ENCODE assay signal across 15 cellular contexts in the genomic region with DNA sequence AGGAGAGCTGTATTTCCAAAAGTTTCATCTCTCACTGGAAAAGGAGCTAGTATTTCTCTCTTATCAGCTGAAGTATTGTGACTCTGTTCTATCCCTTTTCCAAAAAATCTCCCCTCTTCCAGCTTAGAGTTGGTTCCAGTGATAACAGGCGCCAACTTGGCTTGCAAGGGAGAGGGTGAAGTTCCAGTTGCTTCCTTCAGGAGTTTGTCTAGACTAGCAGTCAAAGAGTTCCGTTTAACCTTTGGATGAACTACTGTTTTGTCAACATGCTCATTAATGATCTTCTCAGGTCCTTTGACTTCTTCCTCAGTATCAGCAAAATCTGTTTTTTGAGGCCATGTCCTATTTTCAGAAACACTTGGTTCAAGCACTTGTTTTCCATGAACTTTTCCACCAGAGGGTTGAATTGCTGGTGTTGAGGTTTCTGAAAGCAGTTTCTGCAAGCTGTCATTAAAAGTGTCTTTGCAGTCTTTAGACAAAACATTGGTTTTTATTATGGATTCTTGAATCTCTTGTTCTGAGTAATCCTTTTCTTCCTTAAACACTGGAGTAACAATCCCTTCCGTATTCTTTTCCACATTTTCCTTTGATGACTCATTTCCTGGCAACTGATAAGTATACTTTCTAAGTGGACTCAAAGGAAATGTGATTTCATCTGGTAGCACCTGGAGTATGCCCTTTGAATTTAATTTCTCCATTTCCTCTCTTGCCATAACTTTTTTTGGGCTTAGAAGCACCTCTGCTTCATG. TPM values are rescaled to one million over a fixed set of nuclear protein-coding genes. Genes with fewer than 3 reads are reported as not detected.
DNase-seq lines count a peak whose midpoint lies in the region; ATAC-seq and TF ChIP-seq lines count a peak whose summit lies in the region.
"Had no signal": no experiment of that assay in that cellular context is flagged by ENCODE, and none has a peak within 500 bp of the region (broad histone marks: within the 10 kb centered on the region; RNA-seq: fewer than 3 reads in every experiment).

No MANE protein-coding gene starts in this region.

- H2AFZ ChIP-seq in HCT116 (ENCODE audit: low read depth, low read length, poor library complexity, severe bottlenecking) = peak overlapping the region; percentile 19

- CTCF ChIA-PET in HCT116 (lab: Charles Lee) = no interaction called here

- no TSS peak for BruUV-seq in HCT116 (replicated peaks; lab: Mats Ljungman, UMichigan)

- H4K20me1 ChIP-seq in HCT116 (ENCODE audit: insufficient read depth) = no peaks in the 10 kb centered on the region

- H3K4me2 ChIP-seq in HCT116 (ENCODE audit: low read length) = peak overlapping the region; percentile 58

- intact Hi-C loops in HCT116 (cut with micrococcal nuclease) (no loop called here), left ventricle myocardium superior (cut with micrococcal nuclease) (no loop called here)

- ATAC-seq in HCT116 = peak; percentile 71
- peak; percentile 21 for ATAC-seq in left ventricle myocardium superior
- ATAC-seq in HG02852 (IDR thresholded peaks at IDR 0.05; ENCODE audit: unreplicated experiment) = no peak
- ATAC-seq in HG02981 (IDR thresholded peaks at IDR 0.05; ENCODE audit: unreplicated experiment) = no peak
- ATAC-seq: activated CD8-positive, alpha-beta memory T cell treated with anti-CD3 and anti-CD28 coated beads, Interleukin-2, amount 10 ng/mL, durations not matched to agents 7 days and 5 days; stimulated activated naive B cell treated with anti-CD40 and anti-IgM and Interleukin-4, amounts not matched to agents 10 μg/mL and 1 μg/mL and 100 μg/mL, for 72 hours had no signal

- peaks cover 27 to 39% of the 10 kb centered on the region in 2 experiments for H3K4me1 ChIP-seq in HCT116 (ENCODE audit: control insufficient read depth in 1 of 2, insufficient read depth in 2 of 2, low read length in 2 of 2)
- H3K4me1 ChIP-seq: HAP-1 had no signal

- TF ChIP-seq CTCF in HCT116 (IDR thresholded peaks at IDR 0.05 in 2 of 3, conservative IDR thresholded peaks at IDR 0.05 in 1 of 3; ENCODE audit: borderline replicate concordance in 1 of 3, insufficient read depth in 1 of 3, low read depth in 2 of 3, low read length in 2 of 3) = 0 out of 6 replicates have a peak, but pooled peaks of 1 of the 3 experiments have one; percentile 17

- RAD21 ChIA-PET in HCT116 (lab: Charles Lee; ENCODE audit: low non-redundant PET in 1 of 2, low total read pairs in 2 of 2, uncharacterized antibody in 2 of 2, unreplicated experiment in 2 of 2) = no interaction called here

- DNase-seq in 8988T (peak; percentile 16), HCT116 (ENCODE audit: low read depth, low spot score) (peak; percentile 72), amniotic stem cell (lab: John Stamatoyannopoulos, UW) (peak; percentile 61), left ventricle myocardium superior (no peak), NCI-H1105 treated with DMSO at 0.1 percent for 48 hours (lab: John Stamatoyannopoulos, UW) (no peak), Ammon's horn (ENCODE audit: low spot score) (no peak)
- DNase-seq: activated CD8-positive, alpha-beta memory T cell treated with anti-CD3 and anti-CD28 coated beads, Interleukin-2, amount 10 ng/mL, durations not matched to agents 7 days and 5 days; C1 segment of cervical spinal cord; NCI-H345; stimulated activated naive B cell treated with anti-CD40 and anti-IgM and Interleukin-4, amounts not matched to agents 10 μg/mL and 1 μg/mL and 100 μg/mL, for 72 hours had no signal

- TF ChIP-seq RAD21 in HCT116 (IDR thresholded peaks at IDR 0.05; ENCODE audit: low read depth) = peak; percentile 22; the same call in 1 of the 2 replicates

- peak overlapping the region in 1 of 2 experiments; percentile 22; a peak in 2 of 4 replicates for H3K4me3 ChIP-seq in HCT116 (replicated peaks in 1 of 2; ENCODE audit: low read depth in 1 of 2, low read length in 2 of 2)
- H3K4me3 ChIP-seq: HAP-1, SK-N-MC, skin epidermis had no signal

- H3K36me3 ChIP-seq in HCT116 (ENCODE audit: control insufficient read depth in 1 of 2, insufficient read depth in 2 of 2, low read length in 2 of 2) = peaks cover 0 to 11% of the 10 kb centered on the region in 2 experiments; a peak in 1 of 4 replicates
- H3K36me3 ChIP-seq: HAP-1 had no signal

- no peaks in the 10 kb centered on the region for H3K9me2 ChIP-seq in HCT116 (ENCODE audit: insufficient read depth)

- no peak overlapping the region for H3K9ac ChIP-seq in HCT116 (ENCODE audit: low read length)

- TF ChIP-seq POLR2A in HCT116 (IDR thresholded peaks at IDR 0.05; ENCODE audit: borderline replicate concordance, extremely low read depth, insufficient read depth, insufficient read length) = no peak

- no peaks in the 10 kb centered on the region; a peak in 1 of 4 replicates for H3K9me3 ChIP-seq in HCT116 (ENCODE audit: control insufficient read depth in 1 of 2, insufficient read depth in 1 of 2, low read depth in 1 of 2, low read length in 2 of 2)
- H3K9me3 ChIP-seq: HAP-1 had no signal

- no peaks in the 10 kb centered on the region for H3K27me3 ChIP-seq in HCT116 (ENCODE audit: insufficient read depth, low read length)

- H3K27ac ChIP-seq in HCT116 (ENCODE audit: low read depth, low read length) = peak overlapping the region; percentile 44
- H3K27ac ChIP-seq: SK-N-MC had no signal

- no peaks in the 10 kb centered on the region for H3K79me2 ChIP-seq in HCT116 (ENCODE audit: insufficient read depth, low read length)

- POLR2A ChIA-PET in HCT116 (lab: Charles Lee) = no interaction called here

TF ChIP-seq in HCT116, 20 proteins besides CTCF, POLR2A, EP300 and RAD21 (continues in another document):
- TF ChIP-seq SIN3A (IDR thresholded peaks at IDR 0.05; ENCODE audit: low read depth) = no peak
- no peak for TF ChIP-seq EZH2phosphoT487 (IDR thresholded peaks at IDR 0.05; ENCODE audit: borderline replicate concordance)
- no peak for TF ChIP-seq YY1 (IDR thresholded peaks at IDR 0.05; ENCODE audit: extremely low read depth, insufficient replicate concordance, low read depth, low read length)
- no peak for TF ChIP-seq ZFX (IDR thresholded peaks at IDR 0.05)
- TF ChIP-seq SP1 (IDR thresholded peaks at IDR 0.05; ENCODE audit: low read depth) = peak; percentile 86
- TF ChIP-seq, protein P1, sequence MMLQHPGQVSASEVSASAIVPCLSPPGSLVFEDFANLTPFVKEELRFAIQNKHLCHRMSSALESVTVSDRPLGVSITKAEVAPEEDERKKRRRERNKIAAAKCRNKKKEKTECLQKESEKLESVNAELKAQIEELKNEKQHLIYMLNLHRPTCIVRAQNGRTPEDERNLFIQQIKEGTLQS (IDR thresholded peaks at IDR 0.05) = peak; percentile 64; the same call in 1 of the 2 replicates
- peak; percentile 73; the same call in 1 of the 2 replicates for TF ChIP-seq SRF (IDR thresholded peaks at IDR 0.05; ENCODE audit: low read depth)
- no peak for TF ChIP-seq ZNF274 (IDR thresholded peaks at IDR 0.05; ENCODE audit: low read depth, low read length)
- TF ChIP-seq JUND (IDR thresholded peaks at IDR 0.05) = peak; percentile 97
- TF ChIP-seq, protein P2, sequence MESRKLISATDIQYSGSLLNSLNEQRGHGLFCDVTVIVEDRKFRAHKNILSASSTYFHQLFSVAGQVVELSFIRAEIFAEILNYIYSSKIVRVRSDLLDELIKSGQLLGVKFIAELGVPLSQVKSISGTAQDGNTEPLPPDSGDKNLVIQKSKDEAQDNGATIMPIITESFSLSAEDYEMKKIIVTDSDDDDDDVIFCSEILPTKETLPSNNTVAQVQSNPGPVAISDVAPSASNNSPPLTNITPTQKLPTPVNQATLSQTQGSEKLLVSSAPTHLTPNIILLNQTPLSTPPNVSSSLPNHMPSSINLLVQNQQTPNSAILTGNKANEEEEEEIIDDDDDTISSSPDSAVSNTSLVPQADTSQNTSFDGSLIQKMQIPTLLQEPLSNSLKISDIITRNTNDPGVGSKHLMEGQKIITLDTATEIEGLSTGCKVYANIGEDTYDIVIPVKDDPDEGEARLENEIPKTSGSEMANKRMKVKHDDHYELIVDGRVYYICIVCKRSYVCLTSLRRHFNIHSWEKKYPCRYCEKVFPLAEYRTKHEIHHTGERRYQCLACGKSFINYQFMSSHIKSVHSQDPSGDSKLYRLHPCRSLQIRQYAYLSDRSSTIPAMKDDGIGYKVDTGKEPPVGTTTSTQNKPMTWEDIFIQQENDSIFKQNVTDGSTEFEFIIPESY (IDR thresholded peaks at IDR 0.05; ENCODE audit: extremely low read depth, insufficient replicate concordance, low read length) = no peak
- TF ChIP-seq, protein P3, sequence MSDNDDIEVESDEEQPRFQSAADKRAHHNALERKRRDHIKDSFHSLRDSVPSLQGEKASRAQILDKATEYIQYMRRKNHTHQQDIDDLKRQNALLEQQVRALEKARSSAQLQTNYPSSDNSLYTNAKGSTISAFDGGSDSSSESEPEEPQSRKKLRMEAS (IDR thresholded peaks at IDR 0.05) = 0 out of 2 replicates have a peak, but pooled peaks have one; percentile 44
- peak; percentile 94 for TF ChIP-seq FOSL1 (IDR thresholded peaks at IDR 0.05; ENCODE audit: low read depth)
- peak; percentile 74; the same call in 1 of the 2 replicates for TF ChIP-seq CBX3 (IDR thresholded peaks at IDR 0.05; ENCODE audit: low read depth)
- TF ChIP-seq, protein P4, sequence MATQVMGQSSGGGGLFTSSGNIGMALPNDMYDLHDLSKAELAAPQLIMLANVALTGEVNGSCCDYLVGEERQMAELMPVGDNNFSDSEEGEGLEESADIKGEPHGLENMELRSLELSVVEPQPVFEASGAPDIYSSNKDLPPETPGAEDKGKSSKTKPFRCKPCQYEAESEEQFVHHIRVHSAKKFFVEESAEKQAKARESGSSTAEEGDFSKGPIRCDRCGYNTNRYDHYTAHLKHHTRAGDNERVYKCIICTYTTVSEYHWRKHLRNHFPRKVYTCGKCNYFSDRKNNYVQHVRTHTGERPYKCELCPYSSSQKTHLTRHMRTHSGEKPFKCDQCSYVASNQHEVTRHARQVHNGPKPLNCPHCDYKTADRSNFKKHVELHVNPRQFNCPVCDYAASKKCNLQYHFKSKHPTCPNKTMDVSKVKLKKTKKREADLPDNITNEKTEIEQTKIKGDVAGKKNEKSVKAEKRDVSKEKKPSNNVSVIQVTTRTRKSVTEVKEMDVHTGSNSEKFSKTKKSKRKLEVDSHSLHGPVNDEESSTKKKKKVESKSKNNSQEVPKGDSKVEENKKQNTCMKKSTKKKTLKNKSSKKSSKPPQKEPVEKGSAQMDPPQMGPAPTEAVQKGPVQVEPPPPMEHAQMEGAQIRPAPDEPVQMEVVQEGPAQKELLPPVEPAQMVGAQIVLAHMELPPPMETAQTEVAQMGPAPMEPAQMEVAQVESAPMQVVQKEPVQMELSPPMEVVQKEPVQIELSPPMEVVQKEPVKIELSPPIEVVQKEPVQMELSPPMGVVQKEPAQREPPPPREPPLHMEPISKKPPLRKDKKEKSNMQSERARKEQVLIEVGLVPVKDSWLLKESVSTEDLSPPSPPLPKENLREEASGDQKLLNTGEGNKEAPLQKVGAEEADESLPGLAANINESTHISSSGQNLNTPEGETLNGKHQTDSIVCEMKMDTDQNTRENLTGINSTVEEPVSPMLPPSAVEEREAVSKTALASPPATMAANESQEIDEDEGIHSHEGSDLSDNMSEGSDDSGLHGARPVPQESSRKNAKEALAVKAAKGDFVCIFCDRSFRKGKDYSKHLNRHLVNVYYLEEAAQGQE (IDR thresholded peaks at IDR 0.05; ENCODE audit: low read depth) = no peak

RNA-seq across cellular contexts. Expression of a gene that starts 39.7 kb away (rescaled TPM):
- total RNA-seq in HCT116 (2021; ENCODE audit: unreplicated experiment) (0.22 TPM), left ventricle myocardium superior (0.30 TPM)
- polyA plus RNA-seq in HCT116 (2012) = 0.05 TPM in 1 of 2 replicates, not detected in the other

Comparison
In these comparisons a context has a peak if more than half of its experiments do, and no peak if none do; other contexts are left out.
1. DNase-seq: peak in 8988T (single experiment), HCT116 (single experiment) and amniotic stem cell (single experiment); none in left ventricle myocardium superior (single experiment), NCI-H1105 treated with DMSO at 0.1 percent for 48 hours (single experiment) and Ammon's horn (single experiment).
2. ATAC-seq: peak in HCT116 (single experiment) and left ventricle myocardium superior (single experiment); none in HG02852 (single experiment) and HG02981 (single experiment).